In genomic region chr1:246428542-246429308, GRCh38 we compare ENCODE assay signal across 8 cellular contexts.
DNase-seq lines count a peak whose midpoint lies in the region; ATAC-seq and TF ChIP-seq lines count a peak whose summit lies in the region.

No MANE protein-coding gene starts in this region.

- H3K9me3 ChIP-seq in neural progenitor cell (ENCODE audit: low read depth): no peaks in the 10 kb centered on the region

- H3K4me1 Mint-ChIP-seq in neural progenitor cell: no peaks in the 10 kb centered on the region

- H3K36me3 Mint-ChIP-seq in neural progenitor cell: no peaks in the 10 kb centered on the region

- H3F3A ChIP-seq in neural progenitor cell (ENCODE audit: low read depth): no peaks in the 10 kb centered on the region

- H3K36me3 ChIP-seq in neural progenitor cell: no peaks in the 10 kb centered on the region

- no peak overlapping the region for H3K4me3 ChIP-seq in neural progenitor cell

- H3K9me3 Mint-ChIP-seq in neural progenitor cell: peaks cover 9% of the 10 kb centered on the region

- H2AFZ ChIP-seq in neural progenitor cell (replicated peaks): no peak overlapping the region

- no peak overlapping the region for H3K4me2 ChIP-seq in neural progenitor cell

- TF ChIP-seq CTCF in GM20000 (IDR thresholded peaks at IDR 0.05; ENCODE audit: extremely low read depth, missing control alignments): no peak
- TF ChIP-seq CTCF in neural progenitor cell (IDR thresholded peaks at IDR 0.05): no peak

- H3K4me3 Mint-ChIP-seq in neural progenitor cell: no peak overlapping the region

- peaks cover 4% of the 10 kb centered on the region for H3K4me1 ChIP-seq in neural progenitor cell

- no peak overlapping the region for H3K9ac ChIP-seq in neural progenitor cell

- peaks cover 3% of the 10 kb centered on the region for H3K79me2 ChIP-seq in neural progenitor cell (ENCODE audit: low read depth)

- H3K27me3 Mint-ChIP-seq in neural progenitor cell (ENCODE audit: insufficient read depth, low read depth): peaks cover 4% of the 10 kb centered on the region

- no peak overlapping the region for H3K27ac Mint-ChIP-seq in neural progenitor cell

- H3K27ac ChIP-seq in neural progenitor cell: no peak overlapping the region

- intact Hi-C loops in left colon (cut with DNase I, micrococcal nuclease): no loop called here

- H3K27me3 ChIP-seq in neural progenitor cell: no peaks in the 10 kb centered on the region

- in situ Hi-C loops in Caki2 (cut with HindIII; ENCODE audit: low pct_unique_long_range_greater_than_20kb, low sequenced_read_pairs): no loop called here

- ATAC-seq in GM18517 (IDR thresholded peaks at IDR 0.05; ENCODE audit: unreplicated experiment): no peak
- ATAC-seq in left colon: no peak

- no peaks in the 10 kb centered on the region for H4K20me1 ChIP-seq in neural progenitor cell (ENCODE audit: low read depth)

- DNase-seq in Caki2 (ENCODE audit: low read depth) (peak; percentile 37), HT1080 (ENCODE audit: low read depth) (peak; percentile 97), medulla oblongata (ENCODE audit: extremely low spot score) (peak; percentile 44), left colon (no peak), GM20000 (ENCODE audit: low spot score) (no peak), neural progenitor cell (ENCODE audit: low spot score) (no peak)
- DNase-seq in activated T-cell treated with anti-CD3 and anti-CD28 coated beads, Interleukin-2, amount 50 U/mL, for 48 hours: peak; percentile 49 to 60

Comparison
In these comparisons a context has a peak if more than half of its experiments do, and no peak if none do; other contexts are left out.
1. DNase-seq: peak in Caki2 (single experiment), HT1080 (single experiment), activated T-cell treated with anti-CD3 and anti-CD28 coated beads, Interleukin-2, amount 50 U/mL, for 48 hours (2 of 2) and medulla oblongata (single experiment); none in left colon (0 of 2), GM20000 (single experiment) and neural progenitor cell (single experiment).